ENCODE assay signal across 17 cellular contexts in the genomic region with DNA sequence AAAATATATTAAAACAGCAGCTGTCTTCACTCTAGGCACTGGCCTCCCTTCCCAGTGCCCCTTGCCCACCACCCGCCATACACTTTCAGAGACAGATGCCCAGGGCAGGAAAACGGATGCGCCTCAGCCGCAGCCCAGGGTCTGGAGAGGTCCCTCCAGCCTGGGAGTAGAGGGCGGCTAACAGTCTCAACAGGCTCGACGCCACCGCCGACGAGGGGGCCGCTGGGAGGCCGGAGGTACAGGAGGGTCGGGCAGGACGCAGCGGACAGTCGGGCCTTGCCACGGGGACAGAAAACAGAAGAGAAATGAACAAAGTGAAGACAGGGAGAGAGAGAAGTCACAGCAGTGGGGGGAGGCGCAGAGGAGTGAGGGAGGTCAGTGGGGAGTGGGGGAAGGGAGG.
"Had no signal": no experiment of that assay in that cellular context is flagged by ENCODE, and none has a peak within 500 bp of the region (broad histone marks: within the 10 kb centered on the region; RNA-seq: fewer than 3 reads in every experiment).

No MANE protein-coding gene starts in this region.

- DNase-seq: effector memory CD8-positive, alpha-beta T cell; gastrocnemius medialis; heart right ventricle; hypothalamus; naive B cell; small intestine; stimulated activated CD4-positive, alpha-beta T cell treated with anti-CD3 and anti-CD28 coated beads, Interleukin-12 subunit alpha, Interleukin-12 subunit beta, amount 100 ng/mL, for 4 hours; stimulated activated naive CD4-positive, alpha-beta T cell treated with Interleukin-2 at 50 U/mL for 16 hours; trophoblast cell had no signal

- H3K27ac ChIP-seq: epithelial cell of prostate, esophagus muscularis mucosa, gastrocnemius medialis, heart right ventricle, neutrophil had no signal

- H3K9me3 ChIP-seq: esophagus muscularis mucosa, gastrocnemius medialis, heart right ventricle, neutrophil had no signal

- H3K4me3 ChIP-seq: esophagus muscularis mucosa, gastrocnemius medialis, heart right ventricle had no signal

- H3K4me1 ChIP-seq: esophagus muscularis mucosa, gastrocnemius medialis had no signal

- H3K27me3 ChIP-seq: esophagus muscularis mucosa, gastrocnemius medialis, heart right ventricle, neutrophil had no signal

- ATAC-seq: effector memory CD8-positive, alpha-beta T cell; gastrocnemius medialis; heart right ventricle; left lobe of liver; right cardiac atrium had no signal

- FAIRE-seq: colon, islet of Langerhans, small intestine, urothelium cell line had no signal
